9 cellular contexts compared by ENCODE assay signal in the genomic region with DNA sequence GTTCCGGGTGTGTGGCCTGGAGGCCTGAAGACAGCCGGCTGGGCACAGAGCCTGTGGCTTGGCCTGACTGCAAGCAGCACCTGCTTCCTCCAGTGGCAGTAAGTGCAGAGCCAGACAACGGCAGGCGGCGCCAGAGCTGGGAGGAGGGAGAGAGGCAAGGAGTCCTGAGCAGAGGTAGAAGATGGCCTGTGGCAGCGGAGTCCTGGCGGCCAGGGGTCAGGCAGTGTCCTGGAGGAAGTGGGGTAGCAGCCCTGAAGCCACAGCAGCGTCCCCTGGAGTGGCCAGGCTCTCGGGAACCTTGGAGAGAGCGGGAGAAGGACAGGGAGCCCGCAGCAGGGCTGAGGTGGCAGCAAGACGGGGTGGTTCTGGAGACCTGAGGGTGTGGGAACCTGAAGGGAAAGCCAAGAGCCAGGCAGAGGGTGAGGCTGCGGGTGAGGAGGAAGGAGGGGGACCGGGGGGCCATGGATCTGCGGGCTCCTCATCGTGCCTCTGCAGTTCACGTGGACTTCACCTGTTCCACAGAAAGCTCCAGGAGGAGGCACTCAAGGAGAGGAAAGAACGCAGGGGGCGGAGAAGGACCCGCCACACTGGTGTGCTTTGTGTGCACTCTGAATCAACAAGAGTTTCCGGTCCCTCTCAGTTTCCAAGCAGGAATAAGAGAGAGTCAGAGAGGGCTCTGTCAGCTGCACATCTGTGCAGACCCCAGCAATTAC.
A peak's percentile ranks its signal among the peaks of the same experiment; 100 is the strongest.
DNase-seq lines count a peak whose midpoint lies in the region; ATAC-seq, FAIRE-seq and TF ChIP-seq lines count a peak whose summit lies in the region.
"Had no signal": no experiment of that assay in that cellular context is flagged by ENCODE, and none has a peak within 500 bp of the region (broad histone marks: within the 10 kb centered on the region; RNA-seq: fewer than 3 reads in every experiment).

No MANE protein-coding gene starts in this region.

- H3K36me3 ChIP-seq in PC-3 (ENCODE audit: low read depth, low read length) (peaks cover 23% of the 10 kb centered on the region), keratinocyte (ENCODE audit: control insufficient read depth in 2 of 2, extremely low read depth in 1 of 2, insufficient read depth in 2 of 2, low read length in 2 of 2) (peaks cover 13 to 29% of the 10 kb centered on the region in 2 experiments), stomach (peaks cover 43 to 94% (median 82%) of the 10 kb centered on the region in 4 donors), testis (ENCODE audit: low read depth, missing control alignments) (no peaks in the 10 kb centered on the region)

- CTCF ChIA-PET in PC-3 (lab: Charles Lee): interaction anchor here (1.3 kb wide), 1 partner anchor 352 kb away, joined by 15 read pairs; no protein-coding TSS in a partner anchor

- no peak for TF ChIP-seq EP300 in stomach (IDR thresholded peaks at IDR 0.05)

- BruUV-seq in PC-3 (replicated peaks; lab: Mats Ljungman, UMichigan): no TSS peak

- TF ChIP-seq POLR2A in stomach (IDR thresholded peaks at IDR 0.05) (no peak), testis (IDR thresholded peaks at IDR 0.05) (no peak), GM12892 (IDR thresholded peaks at IDR 0.05; ENCODE audit: low read depth, low read length) (no peak)

- H3K27ac ChIP-seq in PC-3 (ENCODE audit: low read length): peak overlapping the region; percentile 77
- H3K27ac ChIP-seq in keratinocyte (ENCODE audit: control insufficient read depth, insufficient read depth, low read length): peak overlapping the region; percentile 74
- H3K27ac ChIP-seq in stomach: peak overlapping the region; percentile 38 to 79 (median 72)
- no peak overlapping the region for H3K27ac ChIP-seq in testis
- H3K27ac ChIP-seq: 22Rv1 had no signal

- H3K4me3 ChIP-seq in PC-3 (ENCODE audit: low read length) (peak overlapping the region; percentile 23; the same call in 1 of the 2 replicates), keratinocyte (ENCODE audit: control insufficient read depth in 2 of 3, extremely low read depth in 1 of 3, insufficient read depth in 2 of 3, low read depth in 1 of 3, low read length in 3 of 3) (peak overlapping the region in 2 of 3 experiments; percentile 19 to 52), stomach (no peak overlapping the region), testis (no peak overlapping the region)

- ATAC-seq in PC-3: peak; percentile 70

- H4K20me1 ChIP-seq in PC-3 (ENCODE audit: low read length) (no peaks in the 10 kb centered on the region), keratinocyte (ENCODE audit: control insufficient read depth, extremely low read depth, insufficient read depth, low read length) (no peaks in the 10 kb centered on the region)

- intact Hi-C loops in PC-3 (cut with micrococcal nuclease): loop anchor here (1.0 to 10.0 kb wide), 6 partner anchors 32 to 444 kb away; partner anchors contain the start of genes HJURP and USP40
- intact Hi-C loops in stomach (cut with DNase I; ENCODE audit: low total_unique reads): no loop called here
- intact Hi-C loops in testis (cut with DNase I; ENCODE audit: low total_unique reads): no loop called here

- 33 to 60% (median 51%) methylated on average over 19 to 21 of the region's 21 CpGs for WGBS in stomach, 5 donors
- WGBS in testis, 2 donors: 80 to 83% methylated on average over 21 of the region's 21 CpGs

- H3K4me2 ChIP-seq in PC-3 (ENCODE audit: low read length) (peak overlapping the region; percentile 64), keratinocyte (ENCODE audit: control insufficient read depth, extremely low read depth, insufficient read depth, low read depth, low read length) (peak overlapping the region; percentile 72)

- H2AFZ ChIP-seq in PC-3 (ENCODE audit: low read length): peak overlapping the region; percentile 60
- peak overlapping the region; percentile 41 for H2AFZ ChIP-seq in keratinocyte (ENCODE audit: control insufficient read depth, low read length)

- POLR2A ChIA-PET in PC-3 (lab: Charles Lee; ENCODE audit: unreplicated experiment): interaction anchor here (1.2 kb wide), 1 partner anchor 86 kb away, joined by 12 read pairs; the partner anchor contains the start of gene USP40

- no peaks in the 10 kb centered on the region for H3K9me1 ChIP-seq in keratinocyte (ENCODE audit: control insufficient read depth, extremely low read depth, insufficient read depth, low read length)

- H3K9ac ChIP-seq in PC-3 (ENCODE audit: low read length) (peak overlapping the region; percentile 54), keratinocyte (ENCODE audit: control insufficient read depth, extremely low read depth, insufficient read depth, low read length) (peak overlapping the region; percentile 63)

- H3K4me1 ChIP-seq in PC-3 (ENCODE audit: insufficient read depth, low read length) (peaks cover 45% of the 10 kb centered on the region), keratinocyte (ENCODE audit: control insufficient read depth, extremely low read depth, insufficient read depth, low read length) (peaks cover 31% of the 10 kb centered on the region), stomach (peaks cover 12 to 29% (median 20%) of the 10 kb centered on the region in 4 donors), testis (no peaks in the 10 kb centered on the region)

- H3K9me3 ChIP-seq in PC-3 (ENCODE audit: low read length) (no peaks in the 10 kb centered on the region), keratinocyte (ENCODE audit: control insufficient read depth, low read depth, low read length) (no peaks in the 10 kb centered on the region), stomach (no peaks in the 10 kb centered on the region), testis (no peaks in the 10 kb centered on the region)

- peak; percentile 22 for DNase-seq in DMS 273 (lab: John Stamatoyannopoulos, UW; ENCODE audit: unreplicated experiment)
- no peak for DNase-seq in DMS 273 treated with DMSO at 0.1 percent for 48 hours (lab: John Stamatoyannopoulos, UW)
- DNase-seq in PC-3: peak; percentile 76
- no peak for DNase-seq in keratinocyte (ENCODE audit: low read depth, low spot score)
- DNase-seq in stomach: peak; percentile 94
- DNase-seq in T-helper 2 cell: no peak
- no peak for DNase-seq in testis
- DNase-seq in GM12892 (ENCODE audit: insufficient read length): no peak

- no peaks in the 10 kb centered on the region for H3K27me3 ChIP-seq in PC-3 (ENCODE audit: low read length)
- no peaks in the 10 kb centered on the region for H3K27me3 ChIP-seq in keratinocyte (ENCODE audit: control insufficient read depth, extremely low read depth, insufficient read depth, low read length)
- no peaks in the 10 kb centered on the region for H3K27me3 ChIP-seq in stomach
- H3K27me3 ChIP-seq in testis: no peaks in the 10 kb centered on the region

- dilution Hi-C loops in keratinocyte (cut with MboI; ENCODE audit: extremely low pct_ligation_motif_present, low sequenced_read_pairs): no loop called here

- no peaks in the 10 kb centered on the region for H3F3A ChIP-seq in PC-3 (ENCODE audit: low read length, unreplicated experiment)

- TF ChIP-seq CTCF in PC-3 (conservative IDR thresholded peaks at IDR 0.05; ENCODE audit: low read depth, low read length): peak; percentile 57
- TF ChIP-seq CTCF in keratinocyte (optimal IDR thresholded peaks at IDR 0.05 in 1 of 3, IDR thresholded peaks at IDR 0.05 in 1 of 3, conservative IDR thresholded peaks at IDR 0.05 in 1 of 3; ENCODE audit: extremely low read depth in 1 of 3, insufficient read depth in 2 of 3, low read length in 3 of 3): peak; percentile 65 to 97 (median 85)
- TF ChIP-seq CTCF in stomach (IDR thresholded peaks at IDR 0.05): peak in 4 of 7 experiments; percentile 20 to 50 (median 44)
- no peak for TF ChIP-seq CTCF in testis (IDR thresholded peaks at IDR 0.05)

- H3K79me2 ChIP-seq in PC-3 (ENCODE audit: low read length) (no peaks in the 10 kb centered on the region), keratinocyte (ENCODE audit: control insufficient read depth, insufficient read depth, low read length) (no peaks in the 10 kb centered on the region)

- peak; percentile 90 for FAIRE-seq in keratinocyte (lab: Jason Lieb, UNC)
- FAIRE-seq in GM12892 (lab: Jason Lieb, UNC): no peak

- no peaks in the 10 kb centered on the region for H3K9me2 ChIP-seq in PC-3 (replicated peaks; ENCODE audit: low read length)

Comparison
In these comparisons a context has a peak if more than half of its experiments do, and no peak if none do; other contexts are left out.
1. DNase-seq: peak in DMS 273 (single experiment), PC-3 (single experiment) and stomach (single experiment); none in DMS 273 treated with DMSO at 0.1 percent for 48 hours (single experiment), keratinocyte (single experiment), T-helper 2 cell (0 of 5), testis (single experiment) and GM12892 (single experiment).
2. H3K27ac ChIP-seq: peak in PC-3 (single experiment), keratinocyte (single experiment) and stomach (5 of 5); none in testis (0 of 2).
3. H3K4me3 ChIP-seq: peak in PC-3 (single experiment) and keratinocyte (2 of 3); none in stomach (0 of 4) and testis (0 of 2).
4. CTCF ChIP-seq: peak in PC-3 (single experiment), keratinocyte (3 of 3) and stomach (4 of 7); none in testis (0 of 3).